Comparison of ENCODE assay signal across 13 cellular contexts in the genomic region with DNA sequence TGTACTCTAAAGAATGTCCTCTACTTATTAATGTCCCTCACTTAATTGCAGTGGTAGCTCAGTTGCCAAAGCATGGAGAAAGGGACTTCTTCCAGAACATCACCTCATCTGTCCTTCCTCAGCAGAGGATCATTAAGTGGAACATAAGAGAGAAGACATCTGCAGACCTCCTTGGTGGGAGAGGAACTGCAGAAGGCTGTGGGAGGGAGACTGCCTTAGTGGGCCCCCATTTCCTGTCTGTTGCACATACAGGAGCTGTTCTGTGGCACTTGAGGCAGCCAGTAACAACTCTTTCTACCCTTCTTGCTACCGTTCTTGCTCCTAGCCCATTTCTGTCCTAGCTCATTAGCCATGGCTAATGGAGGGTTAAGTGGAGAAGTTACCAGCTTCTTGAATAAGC. TPM values are rescaled to one million over a fixed set of nuclear protein-coding genes. Genes with fewer than 3 reads are reported as not detected.
"Had no signal": no experiment of that assay in that cellular context is flagged by ENCODE, and none has a peak within 500 bp of the region (broad histone marks: within the 10 kb centered on the region; RNA-seq: fewer than 3 reads in every experiment).

No MANE protein-coding gene starts in this region.

- H3K27me3 ChIP-seq: cardiac muscle cell, esophagus squamous epithelium, transverse colon had no signal

- H3K27ac ChIP-seq: cardiac muscle cell, transverse colon had no signal

- H3K9me3 ChIP-seq: esophagus squamous epithelium, mucosa of descending colon, transverse colon had no signal

- H3K4me1 ChIP-seq: esophagus squamous epithelium, transverse colon had no signal

- DNase-seq: activated CD4-positive, alpha-beta T cell treated with anti-CD3 and anti-CD28 coated beads, Interleukin-2, amount 50 U/mL, for 4 hours; activated CD4-positive, CD25-positive, alpha-beta regulatory T cell treated with anti-CD3 and anti-CD28 coated beads, Interleukin-2, amount 50 U/mL, for 72 hours; esophagus squamous epithelium; foreskin fibroblast; glutamatergic neuron; left colon; mucosa of descending colon; natural killer cell; nucleus accumbens; right cardiac atrium; transverse colon had no signal

- H3K4me3 ChIP-seq: cardiac muscle cell, esophagus squamous epithelium, mucosa of descending colon, smooth muscle cell, transverse colon had no signal

RNA-seq across cellular contexts. Expression of a gene that starts 58.6 kb away (rescaled TPM):
- polyA plus RNA-seq: cardiac muscle cell, smooth muscle cell had no signal
